1 cellular context compared by ENCODE assay signal in genomic region chr10:128149267-128149666, GRCh38.
TF ChIP-seq lines count a peak whose summit lies in the region.

No MANE protein-coding gene starts in this region.

TF ChIP-seq in H1, 55 proteins besides CTCF, POLR2A, EP300 and RAD21:
- no peak for TF ChIP-seq YY1 (IDR thresholded peaks at IDR 0.05; ENCODE audit: low read depth, low read length)
- no peak for TF ChIP-seq SIN3A (conservative IDR thresholded peaks at IDR 0.05 in 1 of 2, IDR thresholded peaks at IDR 0.05 in 1 of 2; ENCODE audit: low read depth in 1 of 2, low read length in 2 of 2)
- no peak for TF ChIP-seq GTF2F1 (IDR thresholded peaks at IDR 0.05; ENCODE audit: borderline replicate concordance, low read depth, low read length)
- no peak for TF ChIP-seq POLR2AphosphoS5 (IDR thresholded peaks at IDR 0.05; ENCODE audit: low read depth, low read length)
- TF ChIP-seq CHD7 (IDR thresholded peaks at IDR 0.05; ENCODE audit: insufficient replicate concordance, low read length): no peak
- no peak for TF ChIP-seq PHF8 (conservative IDR thresholded peaks at IDR 0.05; ENCODE audit: low read depth, low read length)
- TF ChIP-seq KDM1A (IDR thresholded peaks at IDR 0.05; ENCODE audit: borderline replicate concordance, low read length): no peak
- no peak for TF ChIP-seq KDM5A (IDR thresholded peaks at IDR 0.05; ENCODE audit: low read length)
- TF ChIP-seq RXRA (IDR thresholded peaks at IDR 0.05; ENCODE audit: insufficient read depth, low read depth, low read length): no peak
- no peak for TF ChIP-seq SP2 (IDR thresholded peaks at IDR 0.05; ENCODE audit: low read length)
